Comparison of ENCODE assay signal across 13 cellular contexts in genomic region chr1:65717815-65718454, GRCh38.
DNase-seq lines count a peak whose midpoint lies in the region; TF ChIP-seq lines count a peak whose summit lies in the region.
"Had no signal": no experiment of that assay in that cellular context is flagged by ENCODE, and none has a peak within 500 bp of the region (broad histone marks: within the 10 kb centered on the region; RNA-seq: fewer than 3 reads in every experiment).

No MANE protein-coding gene starts in this region.

- intact Hi-C loops in esophagus squamous epithelium (cut with DNase I) = no loop called here

- TF ChIP-seq CTCF in OCI-LY3 (IDR thresholded peaks at IDR 0.05; ENCODE audit: low read depth, low read length) (peak; percentile 46), epithelial cell of esophagus (IDR thresholded peaks at IDR 0.05; ENCODE audit: insufficient read depth, low read depth, low read length, missing control alignments) (no peak), esophagus squamous epithelium (IDR thresholded peaks at IDR 0.05) (no peak)

- H3K4me2 ChIP-seq in OCI-LY3 (ENCODE audit: low read length) = no peak overlapping the region
- H3K4me2 ChIP-seq: KMS-11 had no signal

- H3K4me1 ChIP-seq in OCI-LY3 (ENCODE audit: low read length) = peaks cover 24% of the 10 kb centered on the region
- no peaks in the 10 kb centered on the region for H3K4me1 ChIP-seq in esophagus squamous epithelium
- H3K4me1 ChIP-seq: psoas muscle had no signal

- H3K36me3 ChIP-seq in OCI-LY3 (replicated peaks; ENCODE audit: low read depth, low read length) = peaks cover 4% of the 10 kb centered on the region
- no peaks in the 10 kb centered on the region for H3K36me3 ChIP-seq in esophagus squamous epithelium

- DNase-seq in stimulated activated CD4-positive, alpha-beta T cell treated with anti-CD3 and anti-CD28 coated beads, Interleukin-15, amount 100 ng/mL, for 24 hours = peak; percentile 9
- DNase-seq in stimulated activated CD4-positive, alpha-beta T cell treated with anti-CD3 and anti-CD28 coated beads, Interleukin-2, amount 100 ng/mL, for 48 hours = no peak
- DNase-seq in epithelial cell of esophagus (ENCODE audit: low read depth) = peak; percentile 8
- peak; percentile 18 for DNase-seq in stromal cell of bone marrow (ENCODE audit: low read depth)
- no peak for DNase-seq in AML-193 (lab: John Stamatoyannopoulos, UW)
- DNase-seq in activated effector memory CD4-positive, alpha-beta T cell treated with Interleukin-2 at 50 U/mL for 16 hours = no peak
- no peak for DNase-seq in esophagus squamous epithelium (lab: John Stamatoyannopoulos, UW)
- DNase-seq: activated CD8-positive, alpha-beta memory T cell treated with anti-CD3 and anti-CD28 coated beads for 24 hours; islet precursor cell; psoas muscle; stimulated activated CD8-positive, alpha-beta memory T cell treated with anti-CD3 and anti-CD28 coated beads, Interleukin-4, amount 100 ng/mL, for 48 hours had no signal

- H3K27ac ChIP-seq in OCI-LY3 (ENCODE audit: low read length) (no peak overlapping the region), esophagus squamous epithelium (no peak overlapping the region)
- H3K27ac ChIP-seq: KMS-11, psoas muscle had no signal

- no peaks in the 10 kb centered on the region for H3K79me2 ChIP-seq in OCI-LY3 (ENCODE audit: low read length)

- TF ChIP-seq POLR2A in esophagus squamous epithelium (IDR thresholded peaks at IDR 0.05) = no peak

- H3K4me3 ChIP-seq in OCI-LY3 (ENCODE audit: low read length) (no peak overlapping the region), epithelial cell of esophagus (ENCODE audit: low read length) (no peak overlapping the region), esophagus squamous epithelium (no peak overlapping the region)
- H3K4me3 ChIP-seq: psoas muscle had no signal

- H4K20me1 ChIP-seq in OCI-LY3 (ENCODE audit: insufficient read depth, low read length) = no peaks in the 10 kb centered on the region

- H3K27me3 ChIP-seq in OCI-LY3 (ENCODE audit: low read depth, low read length) = no peaks in the 10 kb centered on the region
- H3K27me3 ChIP-seq in esophagus squamous epithelium = no peaks in the 10 kb centered on the region

- H3K9ac ChIP-seq in OCI-LY3 (ENCODE audit: low read length) = no peak overlapping the region
- H3K9ac ChIP-seq: KMS-11 had no signal

- H2AFZ ChIP-seq in OCI-LY3 (ENCODE audit: low read depth, low read length) = no peak overlapping the region

- 80% methylated on average over 1 of the region's 3 CpGs; no CpG with 5 or more reads in 1 of the 2 donors for WGBS in esophagus squamous epithelium, 2 donors

- H3K9me3 ChIP-seq in OCI-LY3 (ENCODE audit: insufficient read depth, low read length) (no peaks in the 10 kb centered on the region), esophagus squamous epithelium (no peaks in the 10 kb centered on the region)
- H3K9me3 ChIP-seq: psoas muscle had no signal

Comparison
In these comparisons a context has a peak if more than half of its experiments do, and no peak if none do; other contexts are left out.
1. DNase-seq: peak in stimulated activated CD4-positive, alpha-beta T cell treated with anti-CD3 and anti-CD28 coated beads, Interleukin-15, amount 100 ng/mL, for 24 hours (single experiment), epithelial cell of esophagus (single experiment) and stromal cell of bone marrow (single experiment); none in stimulated activated CD4-positive, alpha-beta T cell treated with anti-CD3 and anti-CD28 coated beads, Interleukin-2, amount 100 ng/mL, for 48 hours (0 of 2), AML-193 (0 of 2), activated effector memory CD4-positive, alpha-beta T cell treated with Interleukin-2 at 50 U/mL for 16 hours (single experiment) and esophagus squamous epithelium (single experiment).